ENCODE assay signal across 24 cellular contexts in the genomic region with DNA sequence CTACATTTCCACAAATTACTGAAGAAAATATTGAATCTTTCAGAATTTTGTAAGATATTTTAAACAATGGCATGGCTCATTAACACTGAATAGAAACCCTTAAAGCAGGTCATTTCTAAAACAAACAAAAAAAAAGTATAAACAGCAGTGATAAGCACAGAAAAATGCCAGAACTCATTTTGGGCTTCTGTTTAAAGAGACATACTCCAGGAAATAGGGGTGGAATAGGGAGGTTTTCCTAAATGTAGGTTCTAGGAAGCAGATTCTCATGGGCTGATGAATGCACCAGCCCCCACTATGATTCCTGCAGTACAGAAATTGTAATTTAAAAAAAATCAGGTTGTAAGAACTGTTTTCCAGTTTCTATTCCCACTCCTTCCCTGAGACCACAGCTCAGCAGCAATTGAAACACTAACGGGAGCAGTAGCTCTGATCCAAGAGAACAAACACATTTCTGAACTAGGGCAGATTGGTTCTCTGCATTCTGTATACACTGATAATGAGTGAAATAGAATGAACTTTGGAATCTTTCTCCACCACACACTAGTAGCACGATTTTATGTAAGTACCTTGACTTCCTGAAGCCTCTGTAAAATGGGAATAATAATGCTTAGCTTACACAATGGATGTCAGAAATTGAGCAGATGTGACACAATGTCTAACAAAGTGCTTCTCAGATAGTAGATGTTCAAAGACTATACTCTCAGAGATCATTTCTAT.
A peak's percentile ranks its signal among the peaks of the same experiment; 100 is the strongest.
DNase-seq lines count a peak whose midpoint lies in the region; ATAC-seq, FAIRE-seq and TF ChIP-seq lines count a peak whose summit lies in the region.
"Had no signal": no experiment of that assay in that cellular context is flagged by ENCODE, and none has a peak within 500 bp of the region (broad histone marks: within the 10 kb centered on the region; RNA-seq: fewer than 3 reads in every experiment).

No MANE protein-coding gene starts in this region.

- in situ Hi-C loops in HepG2 (cut with HindIII; ENCODE audit: extremely low pct_ligation_motif_present, low pct_unique_long_range_greater_than_20kb) = no loop called here

- H3K9me3 ChIP-seq in HepG2 (ENCODE audit: low read length) = no peaks in the 10 kb centered on the region
- no peaks in the 10 kb centered on the region for H3K9me3 ChIP-seq in right lobe of liver
- H3K9me3 ChIP-seq: A549; BLaER1 treated with 17β-estradiol and CSF1 and Interleukin-3, amounts not matched to agents 10 nM and 100 nM had no signal

- TF ChIP-seq EP300 in HepG2 (IDR thresholded peaks at IDR 0.05; ENCODE audit: low read depth in 2 of 2, low read length in 2 of 2) = no peak
- no peak for TF ChIP-seq EP300 in HepG2 (CRISPR knock-in tag; IDR thresholded peaks at IDR 0.05; ENCODE audit: borderline replicate concordance)

- no peaks in the 10 kb centered on the region for H3K36me3 ChIP-seq in HepG2 (replicated peaks in 1 of 2; ENCODE audit: control insufficient read depth in 1 of 2, insufficient read depth in 2 of 2, low read length in 2 of 2)
- H3K36me3 ChIP-seq in right lobe of liver = no peaks in the 10 kb centered on the region
- H3K36me3 ChIP-seq: BLaER1 treated with 17β-estradiol and CSF1 and Interleukin-3, amounts not matched to agents 10 nM and 100 nM had no signal

- H2AFZ ChIP-seq in HepG2 (ENCODE audit: low read length) = no peak overlapping the region

- BruUV-seq in HepG2 (replicated peaks; lab: Mats Ljungman, UMichigan) = no TSS peak

- no peak for TF ChIP-seq RAD21 in HepG2 (CRISPR knock-in tag; IDR thresholded peaks at IDR 0.05)

- no peak overlapping the region for H3K9ac ChIP-seq in HepG2 (ENCODE audit: insufficient read depth, low read depth, low read length)
- H3K9ac ChIP-seq: BLaER1 treated with 17β-estradiol and CSF1 and Interleukin-3, amounts not matched to agents 10 nM and 100 nM had no signal

- 0% methylated on average over 2 of the region's 2 CpGs for WGBS in HepG2 (ENCODE audit: low lambda C conversion rate)
- 37% methylated on average over 2 of the region's 2 CpGs for WGBS in right lobe of liver (ENCODE audit: insufficient coverage, low coverage, low lambda C conversion rate, missing lambda C conversion rate)

- no peaks in the 10 kb centered on the region for H3K27me3 ChIP-seq in HepG2 (ENCODE audit: control insufficient read depth in 1 of 2, insufficient read depth in 2 of 2, low read length in 2 of 2)
- no peaks in the 10 kb centered on the region for H3K27me3 ChIP-seq in right lobe of liver
- H3K27me3 ChIP-seq: BLaER1 treated with 17β-estradiol and CSF1 and Interleukin-3, amounts not matched to agents 10 nM and 100 nM had no signal

- intact Hi-C loops in HepG2 (cut with micrococcal nuclease; ENCODE audit: unreplicated experiment) = loop anchor here (10.0 kb wide), 1 partner anchor 345 kb away; no protein-coding TSS in a partner anchor
- intact Hi-C loops in right lobe of liver (cut with DNase I) = no loop called here

- DNase-seq in HepG2 (ENCODE audit: low spot score) (no peak), right lobe of liver (no peak), HT-29 (ENCODE audit: low spot score) (no peak), A172 (ENCODE audit: low spot score) (no peak)
- DNase-seq: 8988T; AML-193; CD4-positive, alpha-beta memory T cell; CD4-positive, CD25-positive, alpha-beta regulatory T cell; CD8-positive, alpha-beta memory T cell; COR-L47; DMS 273 treated with DMSO at 0.1 percent for 48 hours; DMS153; DMS53; DMS79; DND-41; EL; GDM1 had no signal

- TF ChIP-seq CTCF in HepG2 (CRISPR knock-in tag; IDR thresholded peaks at IDR 0.05) (no peak), right lobe of liver (IDR thresholded peaks at IDR 0.05) (no peak)

- H4K20me1 ChIP-seq in HepG2 (ENCODE audit: insufficient read depth, low read length) = no peaks in the 10 kb centered on the region
- H4K20me1 ChIP-seq: BLaER1 treated with 17β-estradiol and CSF1 and Interleukin-3, amounts not matched to agents 10 nM and 100 nM had no signal

- FAIRE-seq in HepG2 (lab: Jason Lieb, UNC) = no peak
- FAIRE-seq: A549, GM12878, GM12892, GM18507 had no signal

- H3K4me1 ChIP-seq in HepG2 (ENCODE audit: insufficient read depth, low read length) (no peaks in the 10 kb centered on the region), right lobe of liver (peaks cover 0 to 9% (median 0%) of the 10 kb centered on the region in 4 donors)
- H3K4me1 ChIP-seq: A549; BLaER1 treated with 17β-estradiol and CSF1 and Interleukin-3, amounts not matched to agents 10 nM and 100 nM had no signal

- no peak overlapping the region for H3K27ac ChIP-seq in HepG2 (ENCODE audit: extremely low read length, insufficient read depth, low read length)
- no peak overlapping the region for H3K27ac ChIP-seq in right lobe of liver
- H3K27ac ChIP-seq: A549; BLaER1 treated with 17β-estradiol and CSF1 and Interleukin-3, amounts not matched to agents 10 nM and 100 nM; C4-2B had no signal

- TF ChIP-seq POLR2A in HepG2 (IDR thresholded peaks at IDR 0.05; ENCODE audit: insufficient read depth in 1 of 2, low read depth in 2 of 2, low read length in 2 of 2) (no peak), right lobe of liver (IDR thresholded peaks at IDR 0.05) (no peak)

- no peaks in the 10 kb centered on the region for H3K79me2 ChIP-seq in HepG2 (ENCODE audit: insufficient read depth, low read length)

- no peak overlapping the region for H3K4me2 ChIP-seq in HepG2 (ENCODE audit: low read depth, low read length)
- H3K4me2 ChIP-seq: A549; BLaER1 treated with 17β-estradiol and CSF1 and Interleukin-3, amounts not matched to agents 10 nM and 100 nM had no signal

- POLR2A ChIA-PET in HepG2 (lab: Yijun Ruan, JAX) = no interaction called here

- H3K4me3 ChIP-seq in HepG2 (replicated peaks in 1 of 3; ENCODE audit: insufficient read depth in 1 of 3, low read depth in 2 of 3, low read length in 3 of 3) (no peak overlapping the region), right lobe of liver (no peak overlapping the region)
- H3K4me3 ChIP-seq: A549; BLaER1 treated with 17β-estradiol and CSF1 and Interleukin-3, amounts not matched to agents 10 nM and 100 nM; GM12878 had no signal

- CTCF ChIA-PET in HepG2 (lab: Yijun Ruan, JAX; ENCODE audit: low intra/inter-chr PET ratio, low total read pairs) = no interaction called here

- ATAC-seq in HepG2 = peak; percentile 43; the same call in 1 of the 3 replicates
- ATAC-seq in right lobe of liver = peak; percentile 88 to 95 (median 93)
- no peak for ATAC-seq in HG02973 (IDR thresholded peaks at IDR 0.05; ENCODE audit: unreplicated experiment)
- ATAC-seq: A549, GM12878 had no signal

TF ChIP-seq in HepG2, 621 proteins besides CTCF, POLR2A, EP300 and RAD21:
- TF ChIP-seq ZNF782 (CRISPR knock-in tag; IDR thresholded peaks at IDR 0.05; ENCODE audit: borderline replicate concordance) = no peak
- TF ChIP-seq FOXA1 (IDR thresholded peaks at IDR 0.05) = no peak
- TF ChIP-seq FOXA1 (CRISPR knock-in tag; IDR thresholded peaks at IDR 0.05) = no peak
- peak; percentile 69 for TF ChIP-seq ZNF629 (CRISPR knock-in tag; conservative IDR thresholded peaks at IDR 0.05)
- no peak for TF ChIP-seq TBP (CRISPR knock-in tag; IDR thresholded peaks at IDR 0.05)
- TF ChIP-seq HNF4A (CRISPR knock-in tag; IDR thresholded peaks at IDR 0.05) = peak; percentile 27; the same call in 1 of the 2 replicates
